17 cellular contexts compared by ENCODE assay signal in the genomic region with DNA sequence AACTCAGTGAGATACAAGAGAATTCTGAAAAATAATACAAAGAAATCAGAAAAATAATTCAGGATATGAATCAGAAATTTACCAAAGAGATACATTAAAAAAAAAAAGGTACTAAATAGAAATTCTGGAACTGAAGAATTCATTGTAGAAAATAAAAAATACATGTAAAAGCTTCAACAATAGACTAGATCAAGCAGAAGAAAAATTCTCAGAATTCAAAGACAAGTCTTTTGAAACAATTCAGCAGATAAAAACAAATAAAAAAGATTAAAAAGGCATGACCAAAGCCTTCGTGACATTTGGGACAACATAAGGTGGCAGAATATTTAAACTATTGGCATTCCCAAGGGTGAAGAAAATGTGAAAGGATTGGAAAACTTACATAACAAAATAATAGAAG.
A peak's percentile ranks its signal among the peaks of the same experiment; 100 is the strongest.
DNase-seq lines count a peak whose midpoint lies in the region; ATAC-seq, FAIRE-seq and TF ChIP-seq lines count a peak whose summit lies in the region.
"Had no signal": no experiment of that assay in that cellular context is flagged by ENCODE, and none has a peak within 500 bp of the region (broad histone marks: within the 10 kb centered on the region; RNA-seq: fewer than 3 reads in every experiment).

No MANE protein-coding gene starts in this region.

- no peak overlapping the region for H2AFZ ChIP-seq in K562 (ENCODE audit: low read depth, low read length)

- no peaks in the 10 kb centered on the region for H3K9me3 ChIP-seq in HEK293 (ENCODE audit: control insufficient read depth, insufficient read depth, low read depth, low read length)
- peaks cover 3% of the 10 kb centered on the region for H3K9me3 ChIP-seq in K562 (replicated peaks; ENCODE audit: control insufficient read depth, insufficient read depth, low read depth, low read length)
- H3K9me3 ChIP-seq in pancreas, result no peaks in the 10 kb centered on the region

- in situ Hi-C loops in K562 (cut with MboI), result no loop called here

- no TSS peak for BruUV-seq in K562 (replicated peaks; lab: Mats Ljungman, UMichigan)

- POLR2A ChIA-PET in HEK293 (lab: Yijun Ruan, JAX), result no interaction called here
- POLR2A ChIA-PET in K562 (lab: Yijun Ruan, JAX), result no interaction called here

- CTCF ChIA-PET in HEK293 (lab: Yijun Ruan, JAX), result no interaction called here
- CTCF ChIA-PET in K562 (lab: Yijun Ruan, JAX; ENCODE audit: low intra/inter-chr PET ratio), result no interaction called here

- no peaks in the 10 kb centered on the region for H3K27me3 ChIP-seq in K562 (ENCODE audit: control insufficient read depth in 2 of 2, insufficient read depth in 2 of 2, low read length in 2 of 2)
- no peaks in the 10 kb centered on the region for H3K27me3 ChIP-seq in pancreas
- H3K27me3 ChIP-seq: BLaER1 had no signal

- no peak overlapping the region for H3K4me3 ChIP-seq in HEK293 (ENCODE audit: low read depth, low read length)
- no peak overlapping the region for H3K4me3 ChIP-seq in K562
- H3K4me3 ChIP-seq in pancreas, result no peak overlapping the region
- H3K4me3 ChIP-seq: BLaER1 had no signal

- no peaks in the 10 kb centered on the region for H3K9me1 ChIP-seq in K562 (ENCODE audit: control insufficient read depth, insufficient read depth, low read length)

- TF ChIP-seq RAD21 in K562 (CRISPR knock-in tag; conservative IDR thresholded peaks at IDR 0.05 in 1 of 2, IDR thresholded peaks at IDR 0.05 in 1 of 2), result no peak

- H3K9ac ChIP-seq in K562 (ENCODE audit: insufficient read depth in 1 of 2, low read depth in 2 of 2, low read length in 2 of 2), result no peak overlapping the region
- H3K9ac ChIP-seq: BLaER1 had no signal

- TF ChIP-seq POLR2A in K562 (conservative IDR thresholded peaks at IDR 0.05), result no peak

- peak; percentile 13 for DNase-seq in NCI-H1694 (lab: John Stamatoyannopoulos, UW)
- DNase-seq in NCI-H1694 treated with DMSO at 0.1 percent for 48 hours (lab: John Stamatoyannopoulos, UW), result no peak
- no peak for DNase-seq in K562 (ENCODE audit: extremely low read depth in 1 of 4, low spot score in 3 of 4)
- DNase-seq in pancreas, result no peak
- no peak for DNase-seq in KG1 (lab: John Stamatoyannopoulos, UW)
- no peak for DNase-seq in cortex of kidney (lab: John Stamatoyannopoulos, UW)
- DNase-seq: 8988T; Calu3; CD4-positive, alpha-beta memory T cell; H9; IMR-90 had no signal

- H3K36me3 ChIP-seq in HEK293 (ENCODE audit: control insufficient read depth in 2 of 2, insufficient read depth in 1 of 2, low read length in 2 of 2), result no peaks in the 10 kb centered on the region
- no peaks in the 10 kb centered on the region for H3K36me3 ChIP-seq in K562 (ENCODE audit: control insufficient read depth, insufficient read depth, low read length)
- no peaks in the 10 kb centered on the region for H3K36me3 ChIP-seq in pancreas
- H3K36me3 ChIP-seq: BLaER1 had no signal

- H3K27ac ChIP-seq in HEK293 (ENCODE audit: extremely low read depth, low read depth, low read length) (no peak overlapping the region), K562 (ENCODE audit: extremely low read depth, low read depth, low read length) (no peak overlapping the region), pancreas (no peak overlapping the region)
- H3K27ac ChIP-seq: BLaER1 had no signal

- no peaks in the 10 kb centered on the region for H3K79me2 ChIP-seq in K562 (ENCODE audit: control insufficient read depth, insufficient read depth, low read length)

- WGBS in K562 (ENCODE audit: insufficient coverage, low coverage, missing lambda C conversion rate), result 11% methylated on average over 1 of the region's 1 CpG
- 68 to 82% methylated on average over 1 of the region's 1 CpG for WGBS in pancreas, 2 donors

- no peak for TF ChIP-seq EP300 in K562 (IDR thresholded peaks at IDR 0.05; ENCODE audit: low read length)

- intact Hi-C loops in K562 (cut with micrococcal nuclease) (loop anchor here (10.0 kb wide), 1 partner anchor 465 kb away; no protein-coding TSS in a partner anchor), pancreas (cut with DNase I) (no loop called here)

- ATAC-seq in K562 (no peak), pancreas (no peak)

- TF ChIP-seq CTCF in HEK293 (tag by site-specific recombination; IDR thresholded peaks at IDR 0.05) (no peak), K562 (IDR thresholded peaks at IDR 0.05 in 2 of 3, conservative IDR thresholded peaks at IDR 0.05 in 1 of 3; ENCODE audit: insufficient read depth in 2 of 3, low read depth in 1 of 3, low read length in 3 of 3) (no peak), pancreas (IDR thresholded peaks at IDR 0.05) (no peak)

- FAIRE-seq in K562 (lab: Jason Lieb, UNC) (no peak), pancreas (lab: Jason Lieb, UNC) (peak; percentile 73)
- FAIRE-seq: G401.6, GM12891, GM19239, H1 had no signal

- no peak overlapping the region for H3K4me2 ChIP-seq in K562 (ENCODE audit: insufficient read depth, low read length)
- H3K4me2 ChIP-seq: BLaER1 had no signal

- H3K4me1 ChIP-seq in HEK293 (ENCODE audit: control insufficient read depth, insufficient read depth, low read length), result no peaks in the 10 kb centered on the region
- H3K4me1 ChIP-seq in K562 (replicated peaks in 1 of 2; ENCODE audit: control insufficient read depth in 2 of 2, insufficient read depth in 2 of 2, low read length in 2 of 2), result no peaks in the 10 kb centered on the region
- no peaks in the 10 kb centered on the region for H3K4me1 ChIP-seq in pancreas
- H3K4me1 ChIP-seq: BLaER1 had no signal

- no peaks in the 10 kb centered on the region for H4K20me1 ChIP-seq in K562 (replicated peaks; ENCODE audit: control insufficient read depth, insufficient read depth, low read length)
- H4K20me1 ChIP-seq: BLaER1 had no signal

TF ChIP-seq in HEK293, 187 proteins besides CTCF, POLR2A, EP300 and RAD21:
- TF ChIP-seq, protein P1, sequence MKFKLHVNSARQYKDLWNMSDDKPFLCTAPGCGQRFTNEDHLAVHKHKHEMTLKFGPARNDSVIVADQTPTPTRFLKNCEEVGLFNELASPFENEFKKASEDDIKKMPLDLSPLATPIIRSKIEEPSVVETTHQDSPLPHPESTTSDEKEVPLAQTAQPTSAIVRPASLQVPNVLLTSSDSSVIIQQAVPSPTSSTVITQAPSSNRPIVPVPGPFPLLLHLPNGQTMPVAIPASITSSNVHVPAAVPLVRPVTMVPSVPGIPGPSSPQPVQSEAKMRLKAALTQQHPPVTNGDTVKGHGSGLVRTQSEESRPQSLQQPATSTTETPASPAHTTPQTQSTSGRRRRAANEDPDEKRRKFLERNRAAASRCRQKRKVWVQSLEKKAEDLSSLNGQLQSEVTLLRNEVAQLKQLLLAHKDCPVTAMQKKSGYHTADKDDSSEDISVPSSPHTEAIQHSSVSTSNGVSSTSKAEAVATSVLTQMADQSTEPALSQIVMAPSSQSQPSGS (tag by site-specific recombination; IDR thresholded peaks at IDR 0.05; ENCODE audit: low read depth), result no peak
- peak; percentile 80 for TF ChIP-seq SETDB1 (IDR thresholded peaks at IDR 0.05; ENCODE audit: insufficient read length, low read length)
- TF ChIP-seq ZFP41 (tag by site-specific recombination; IDR thresholded peaks at IDR 0.05; ENCODE audit: borderline replicate concordance), result no peak
TF ChIP-seq in HEK293: peak in this region for 1.

TF ChIP-seq in K562, 482 proteins besides CTCF, POLR2A, EP300 and RAD21 (continues in another document):
- TF ChIP-seq TRIM24 (IDR thresholded peaks at IDR 0.05) (peak in 1 of 2 experiments; percentile 43; a peak in 1 of 4 replicates), HLTF (IDR thresholded peaks at IDR 0.05) (peak; percentile 40; the same call in 1 of the 2 replicates), CBX3 (IDR thresholded peaks at IDR 0.05; ENCODE audit: borderline replicate concordance in 1 of 2, low read length in 2 of 2) (peak in 1 of 2 experiments; percentile 76; a peak in 1 of 3 replicates), HMGN3 (IDR thresholded peaks at IDR 0.05; ENCODE audit: borderline replicate concordance, extremely low read depth, insufficient read length, low read depth, low read length) (no peak), ZNF224 (CRISPR knock-in tag; IDR thresholded peaks at IDR 0.05) (no peak), ZSCAN29 (IDR thresholded peaks at IDR 0.05) (no peak), CBX2 (IDR thresholded peaks at IDR 0.05; ENCODE audit: insufficient read depth, low read length, poor library complexity, severe bottlenecking) (no peak), SIN3A (IDR thresholded peaks at IDR 0.05; ENCODE audit: borderline replicate concordance in 2 of 2, control insufficient read depth in 1 of 2, low read depth in 2 of 2, low read length in 2 of 2) (no peak), HDAC1 (IDR thresholded peaks at IDR 0.05) (no peak), EP400 (IDR thresholded peaks at IDR 0.05) (no peak), KLF1 (tag; IDR thresholded peaks at IDR 0.05) (no peak), SLC30A9 (CRISPR knock-in tag; IDR thresholded peaks at IDR 0.05) (no peak)
- TF ChIP-seq, protein P2, sequence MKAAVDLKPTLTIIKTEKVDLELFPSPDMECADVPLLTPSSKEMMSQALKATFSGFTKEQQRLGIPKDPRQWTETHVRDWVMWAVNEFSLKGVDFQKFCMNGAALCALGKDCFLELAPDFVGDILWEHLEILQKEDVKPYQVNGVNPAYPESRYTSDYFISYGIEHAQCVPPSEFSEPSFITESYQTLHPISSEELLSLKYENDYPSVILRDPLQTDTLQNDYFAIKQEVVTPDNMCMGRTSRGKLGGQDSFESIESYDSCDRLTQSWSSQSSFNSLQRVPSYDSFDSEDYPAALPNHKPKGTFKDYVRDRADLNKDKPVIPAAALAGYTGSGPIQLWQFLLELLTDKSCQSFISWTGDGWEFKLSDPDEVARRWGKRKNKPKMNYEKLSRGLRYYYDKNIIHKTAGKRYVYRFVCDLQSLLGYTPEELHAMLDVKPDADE (conservative IDR thresholded peaks at IDR 0.05; ENCODE audit: control insufficient read depth, low read depth, low read length), result no peak
- TF ChIP-seq, protein P3, sequence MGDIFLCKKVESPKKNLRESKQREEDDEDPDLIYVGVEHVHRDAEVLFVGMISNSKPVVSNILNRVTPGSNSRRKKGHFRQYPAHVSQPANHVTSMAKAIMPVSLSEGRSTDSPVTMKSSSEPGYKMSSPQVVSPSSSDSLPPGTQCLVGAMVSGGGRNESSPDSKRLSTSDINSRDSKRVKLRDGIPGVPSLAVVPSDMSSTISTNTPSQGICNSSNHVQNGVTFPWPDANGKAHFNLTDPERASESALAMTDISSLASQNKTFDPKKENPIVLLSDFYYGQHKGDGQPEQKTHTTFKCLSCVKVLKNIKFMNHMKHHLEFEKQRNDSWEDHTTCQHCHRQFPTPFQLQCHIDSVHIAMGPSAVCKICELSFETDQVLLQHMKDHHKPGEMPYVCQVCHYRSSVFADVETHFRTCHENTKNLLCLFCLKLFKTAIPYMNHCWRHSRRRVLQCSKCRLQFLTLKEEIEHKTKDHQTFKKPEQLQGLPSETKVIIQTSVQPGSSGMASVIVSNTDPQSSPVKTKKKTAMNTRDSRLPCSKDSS (IDR thresholded peaks at IDR 0.05; ENCODE audit: low read depth, partially characterized antibody), result peak; percentile 57
